ENCODE assay signal across 8 cellular contexts in genomic region chr16:19520861-19521331, GRCh38. TPM values are rescaled to one million over a fixed set of nuclear protein-coding genes. Genes with fewer than 3 reads are reported as not detected.
A peak's percentile ranks its signal among the peaks of the same experiment; 100 is the strongest.
DNase-seq lines count a peak whose midpoint lies in the region; ATAC-seq and TF ChIP-seq lines count a peak whose summit lies in the region.

No MANE protein-coding gene starts in this region.

- 3 to 7% methylated on average over 8 of the region's 8 CpGs for WGBS in testis, 2 donors

- no peak for TF ChIP-seq POLR2A in testis (IDR thresholded peaks at IDR 0.05)

- no peak for TF ChIP-seq CTCF in testis (IDR thresholded peaks at IDR 0.05)

- H3K27me3 ChIP-seq in testis, result no peaks in the 10 kb centered on the region

- peaks cover 17% of the 10 kb centered on the region for H3K4me1 ChIP-seq in testis

- no peaks in the 10 kb centered on the region for H3K9me3 ChIP-seq in KOPT-K1 (ENCODE audit: insufficient read depth, low read length, poor library complexity, severe bottlenecking)
- no peaks in the 10 kb centered on the region for H3K9me3 ChIP-seq in testis

- H3K36me3 ChIP-seq in KOPT-K1 (ENCODE audit: insufficient read depth, low read length) (peaks cover 21% of the 10 kb centered on the region), testis (ENCODE audit: low read depth, missing control alignments) (no peaks in the 10 kb centered on the region)

- intact Hi-C loops in testis (cut with DNase I; ENCODE audit: low total_unique reads), result no loop called here

- H3K4me3 ChIP-seq in testis, result peak overlapping the region; percentile 85 to 88

- H3K27ac ChIP-seq in KOPT-K1 (ENCODE audit: low read depth, low read length, poor library complexity, severe bottlenecking) (peak overlapping the region; percentile 74), testis (peak overlapping the region; percentile 66 to 86)

- DNase-seq in EL (peak; percentile 20), amniotic epithelial cell (ENCODE audit: low read depth) (peak; percentile 89), left kidney (ENCODE audit: low read depth, low spot score) (peak; percentile 50), testis (no peak)

- ATAC-seq in GM21825 (IDR thresholded peaks at IDR 0.05; ENCODE audit: unreplicated experiment), result no peak
- ATAC-seq in HG03342 (IDR thresholded peaks at IDR 0.05; ENCODE audit: unreplicated experiment), result no peak
- no peak for ATAC-seq in GM18867 (IDR thresholded peaks at IDR 0.05; ENCODE audit: unreplicated experiment)

RNA-seq across cellular contexts. Expression of gene GDE1, which starts 1.0 kb away (rescaled TPM):
- total RNA-seq in testis, result 10 to 100 TPM; 42.4 to 44.1 TPM
- 54.6 TPM for polyA plus RNA-seq in testis (ENCODE audit: insufficient read depth, low read depth, low replicate concordance)

RNA-seq across cellular contexts. Expression of gene CCP110, which starts 2.8 kb away (rescaled TPM):
- total RNA-seq in testis, result 10 to 100 TPM; 31.0 to 54.2 TPM
- 55.7 TPM for polyA plus RNA-seq in testis (ENCODE audit: insufficient read depth, low read depth, low replicate concordance)

RNA-seq across cellular contexts. Expression of gene VPS35L, which starts 34.6 kb away (rescaled TPM):
- 10 to 100 TPM; 76.1 to 88.9 TPM for total RNA-seq in testis
- polyA plus RNA-seq in testis (ENCODE audit: insufficient read depth, low read depth, low replicate concordance), result 80.5 TPM
